8 cellular contexts compared by ENCODE assay signal in genomic region chr17:66508896-66509843, GRCh38.
DNase-seq lines count a peak whose midpoint lies in the region; ATAC-seq, FAIRE-seq and TF ChIP-seq lines count a peak whose summit lies in the region.

No MANE protein-coding gene starts in this region.

- H3K4me2 ChIP-seq in K562 (ENCODE audit: insufficient read depth, low read length) (peak overlapping the region; percentile 70), osteoblast (ENCODE audit: insufficient read depth, low read length) (peak overlapping the region; percentile 49)

- H4K20me1 ChIP-seq in K562 (replicated peaks; ENCODE audit: control insufficient read depth, insufficient read depth, low read length), result no peaks in the 10 kb centered on the region
- H4K20me1 ChIP-seq in osteoblast (ENCODE audit: insufficient read depth, low read length), result no peaks in the 10 kb centered on the region

- peak overlapping the region in 1 of 2 experiments; percentile 57; a peak in 1 of 4 replicates for H3K9ac ChIP-seq in K562 (ENCODE audit: insufficient read depth in 1 of 2, low read depth in 2 of 2, low read length in 2 of 2)

- CTCF ChIA-PET in K562 (lab: Yijun Ruan, JAX; ENCODE audit: low intra/inter-chr PET ratio), result no interaction called here

- no TSS peak for BruUV-seq in K562 (replicated peaks; lab: Mats Ljungman, UMichigan)

- H3K4me1 ChIP-seq in K562 (replicated peaks in 1 of 2; ENCODE audit: control insufficient read depth in 2 of 2, insufficient read depth in 2 of 2, low read length in 2 of 2) (peaks cover 25 to 35% of the 10 kb centered on the region in 2 experiments), osteoblast (ENCODE audit: insufficient read depth, low read length) (peaks cover 47% of the 10 kb centered on the region), testis (peaks cover 5% of the 10 kb centered on the region)

- no peaks in the 10 kb centered on the region for H3K27me3 ChIP-seq in K562 (ENCODE audit: control insufficient read depth in 2 of 2, insufficient read depth in 2 of 2, low read length in 2 of 2)
- H3K27me3 ChIP-seq in osteoblast (ENCODE audit: insufficient read depth, low read length), result no peaks in the 10 kb centered on the region
- no peaks in the 10 kb centered on the region for H3K27me3 ChIP-seq in testis

- H3K79me2 ChIP-seq in K562 (ENCODE audit: control insufficient read depth, insufficient read depth, low read length), result peaks cover 53% of the 10 kb centered on the region
- H3K79me2 ChIP-seq in osteoblast (ENCODE audit: insufficient read depth, low read length), result peaks cover 65% of the 10 kb centered on the region

- peak overlapping the region; percentile 44; the same call in 1 of the 2 replicates for H2AFZ ChIP-seq in K562 (ENCODE audit: low read depth, low read length)
- peak overlapping the region; percentile 39 for H2AFZ ChIP-seq in osteoblast (ENCODE audit: low read length)

- POLR2A ChIA-PET in K562 (lab: Yijun Ruan, JAX), result interaction anchor here (0.6 to 0.9 kb wide), 5 partner anchors 11 to 249 kb away, joined by 3 to 4 read pairs (median 3); no protein-coding TSS in a partner anchor

- TF ChIP-seq RAD21 in K562 (CRISPR knock-in tag; conservative IDR thresholded peaks at IDR 0.05 in 1 of 2, IDR thresholded peaks at IDR 0.05 in 1 of 2), result no peak

- no peak overlapping the region for H3K4me3 ChIP-seq in K562
- H3K4me3 ChIP-seq in osteoblast (ENCODE audit: insufficient read depth, low read length), result peak overlapping the region; percentile 1
- no peak overlapping the region for H3K4me3 ChIP-seq in testis

- H3K9me3 ChIP-seq in K562 (replicated peaks; ENCODE audit: control insufficient read depth, insufficient read depth, low read depth, low read length) (no peaks in the 10 kb centered on the region), osteoblast (ENCODE audit: low read depth, low read length) (no peaks in the 10 kb centered on the region), testis (no peaks in the 10 kb centered on the region)

- H3K27ac ChIP-seq in K562 (ENCODE audit: extremely low read depth, low read depth, low read length) (peak overlapping the region; percentile 86; the same call in 2 of the 3 replicates), osteoblast (ENCODE audit: low read depth, low read length) (peak overlapping the region; percentile 89), testis (peak overlapping the region in 1 of 2 donors; percentile 63)

- 3% methylated on average over 7 of the region's 8 CpGs for WGBS in K562 (ENCODE audit: insufficient coverage, low coverage, missing lambda C conversion rate)
- WGBS in testis, 2 donors, result 67 to 79% methylated on average over 8 of the region's 8 CpGs

- peak; percentile 40 for FAIRE-seq in K562 (lab: Jason Lieb, UNC)

- H3K9me1 ChIP-seq in K562 (ENCODE audit: control insufficient read depth, insufficient read depth, low read length), result no peaks in the 10 kb centered on the region

- peak; percentile 40 for DNase-seq in DMS53 (lab: John Stamatoyannopoulos, UW)
- peak; percentile 30 to 66 (median 44) for DNase-seq in K562 (ENCODE audit: extremely low read depth in 1 of 4, low spot score in 3 of 4)
- peak; percentile 84 for DNase-seq in osteoblast (ENCODE audit: insufficient read length, low spot score, missing footprints)
- no peak for DNase-seq in testis

- TF ChIP-seq CTCF in K562 (IDR thresholded peaks at IDR 0.05 in 2 of 3, conservative IDR thresholded peaks at IDR 0.05 in 1 of 3; ENCODE audit: insufficient read depth in 2 of 3, low read depth in 1 of 3, low read length in 3 of 3), result no peak
- TF ChIP-seq CTCF in osteoblast (IDR thresholded peaks at IDR 0.05; ENCODE audit: extremely low read depth, low read depth, low read length), result no peak
- no peak for TF ChIP-seq CTCF in testis (IDR thresholded peaks at IDR 0.05)

- TF ChIP-seq POLR2A in K562 (conservative IDR thresholded peaks at IDR 0.05) (no peak), testis (IDR thresholded peaks at IDR 0.05) (no peak)

- H3K36me3 ChIP-seq in K562 (ENCODE audit: control insufficient read depth, insufficient read depth, low read length) (0 out of 3 replicates have a peak, but pooled peaks cover under 1% of the 10 kb centered on the region), osteoblast (ENCODE audit: insufficient read depth, low read length) (no peaks in the 10 kb centered on the region), testis (ENCODE audit: low read depth, missing control alignments) (no peaks in the 10 kb centered on the region)

- ATAC-seq in K562 (peak; percentile 58), GM19324 (IDR thresholded peaks at IDR 0.05; ENCODE audit: low FRiP score, unreplicated experiment) (no peak), HG02588 (IDR thresholded peaks at IDR 0.05; ENCODE audit: unreplicated experiment) (no peak), HG02571 (IDR thresholded peaks at IDR 0.05; ENCODE audit: unreplicated experiment) (no peak)

- no peak for TF ChIP-seq EP300 in K562 (IDR thresholded peaks at IDR 0.05; ENCODE audit: low read length)

- in situ Hi-C loops in K562 (cut with MboI), result no loop called here

- intact Hi-C loops in K562 (cut with micrococcal nuclease) (no loop called here), testis (cut with DNase I; ENCODE audit: low total_unique reads) (no loop called here)

TF ChIP-seq in PFSK-1, 5 proteins besides CTCF, POLR2A, EP300 and RAD21:
- TF ChIP-seq REST (IDR thresholded peaks at IDR 0.05; ENCODE audit: insufficient read depth in 1 of 2, low read depth in 2 of 2, low read length in 2 of 2), result no peak
- peak; percentile 31; the same call in 1 of the 2 replicates for TF ChIP-seq SIN3A (IDR thresholded peaks at IDR 0.05; ENCODE audit: borderline replicate concordance, insufficient read depth, low read length)
TF ChIP-seq in PFSK-1: peak in this region for 1.

TF ChIP-seq in K562, 482 proteins besides CTCF, POLR2A, EP300 and RAD21 (continues in another document):
- TF ChIP-seq NFIC (IDR thresholded peaks at IDR 0.05) (peak; percentile 38; the same call in 1 of the 2 replicates), PRMT5 (CRISPR knock-in tag; IDR thresholded peaks at IDR 0.05) (no peak), XRCC5 (IDR thresholded peaks at IDR 0.05; ENCODE audit: low read depth, low read length) (no peak), ELF4 (CRISPR knock-in tag; IDR thresholded peaks at IDR 0.05) (no peak), ZNF830 (CRISPR knock-in tag; IDR thresholded peaks at IDR 0.05) (no peak), ZFP36 (IDR thresholded peaks at IDR 0.05; ENCODE audit: low read depth, low read length, partially characterized antibody) (no peak), USF1 (CRISPR knock-in tag; IDR thresholded peaks at IDR 0.05) (no peak), PHTF2 (CRISPR knock-in tag; IDR thresholded peaks at IDR 0.05) (no peak), MNT (conservative IDR thresholded peaks at IDR 0.05) (no peak), EWSR1 (IDR thresholded peaks at IDR 0.05; ENCODE audit: borderline replicate concordance, low read depth, partially characterized antibody) (no peak)
